8 cellular contexts compared by ENCODE assay signal in the genomic region with DNA sequence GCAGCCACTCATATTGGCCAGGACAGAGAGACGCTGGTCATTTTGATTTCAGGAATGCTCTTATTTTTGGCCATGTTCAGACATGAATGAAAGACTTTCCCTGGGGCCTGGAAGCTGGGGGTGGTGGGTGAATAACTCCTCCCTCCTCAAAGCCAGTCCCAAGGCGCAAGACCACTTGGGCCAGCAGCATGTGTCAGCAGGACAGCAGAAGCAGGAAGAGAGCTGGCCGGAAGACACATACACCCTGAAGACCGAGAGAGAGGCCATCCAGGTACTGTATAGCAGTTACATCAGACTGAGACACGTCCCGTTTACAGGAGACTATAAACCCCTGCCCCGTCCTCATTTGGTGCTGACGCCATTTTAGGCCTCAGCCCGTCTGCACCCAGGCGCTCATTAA. TPM values are rescaled to one million over a fixed set of nuclear protein-coding genes. Genes with fewer than 3 reads are reported as not detected.
"Had no signal": no experiment of that assay in that cellular context is flagged by ENCODE, and none has a peak within 500 bp of the region (broad histone marks: within the 10 kb centered on the region; RNA-seq: fewer than 3 reads in every experiment).

No MANE protein-coding gene starts in this region.

- H3K4me3 ChIP-seq: GM23248 had no signal

- H2AFZ ChIP-seq: GM23248 had no signal

- FAIRE-seq: H54, HTR-8/SVneo had no signal

- DNase-seq: GM23248, GOT3, H9, HCEC 1CT, IMR-90, KBM-7 had no signal

- H3K9ac ChIP-seq: GM23248 had no signal

- H3K27ac ChIP-seq: GM23248 had no signal

RNA-seq across cellular contexts. Expression of gene PPP1R14C, which starts 44.7 kb away (rescaled TPM):
- total RNA-seq: IMR-90 had no signal
- polyA plus RNA-seq: IMR-90 had no signal
